23 cellular contexts compared by ENCODE assay signal in the genomic region with DNA sequence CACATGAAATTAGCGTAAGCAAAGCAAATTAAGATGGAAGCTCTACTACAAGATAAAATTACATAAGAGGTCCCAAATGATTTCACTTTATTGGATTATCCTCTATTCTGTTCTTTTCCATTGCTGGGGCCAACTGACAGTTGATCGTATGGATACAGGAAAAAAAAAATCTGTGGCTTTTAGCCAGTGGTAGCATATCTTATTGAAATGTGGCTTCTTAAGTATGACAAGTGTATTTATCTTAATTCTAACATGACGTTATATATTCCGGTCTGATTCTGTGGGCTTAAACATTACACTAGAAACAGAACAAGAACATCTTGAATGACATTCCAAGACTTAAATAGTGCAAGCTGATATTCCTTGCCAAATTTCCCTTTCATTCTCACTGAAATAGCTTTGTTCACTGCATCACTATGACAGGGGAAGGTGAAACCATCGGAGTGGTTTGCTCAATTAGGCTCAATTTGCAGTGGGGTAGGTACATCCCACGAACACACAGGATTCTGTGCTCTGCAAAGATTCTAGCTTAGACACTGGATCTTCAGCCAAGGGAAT.
"Had no signal": no experiment of that assay in that cellular context is flagged by ENCODE, and none has a peak within 500 bp of the region (broad histone marks: within the 10 kb centered on the region; RNA-seq: fewer than 3 reads in every experiment).

No MANE protein-coding gene starts in this region.

- H3K4me1 ChIP-seq: gastrocnemius medialis, pancreas, psoas muscle, right atrium auricular region, stomach, testis, vagina had no signal

- DNase-seq: activated CD4-positive, alpha-beta T cell treated with anti-CD3 and anti-CD28 coated beads, Interleukin-2, amount 50 U/mL, for 4 hours; activated CD8-positive, alpha-beta memory T cell treated with anti-CD3 and anti-CD28 coated beads for 24 hours; activated CD8-positive, alpha-beta memory T cell treated with anti-CD3 and anti-CD28 coated beads, Interleukin-2, amount 50 U/mL, for 4 hours; activated T-cell treated with anti-CD3 and anti-CD28 coated beads, Interleukin-2, amount 50 U/mL, for 24 hours; cerebellar nuclear complex; gastrocnemius medialis; hypothalamus; left ventricle myocardium superior; pancreas; psoas muscle; stimulated activated CD4-positive, alpha-beta T cell treated with anti-CD3 and anti-CD28 coated beads, Interleukin-1b, Interleukin-23, amount 100 ng/mL, for 48 hours; stomach; T1000; testis had no signal

- H3K4me3 ChIP-seq: coronary artery, gastrocnemius medialis, pancreas, psoas muscle, right atrium auricular region, stomach, testis, vagina had no signal

- H3K9me3 ChIP-seq: gastrocnemius medialis, neutrophil, pancreas, psoas muscle, right atrium auricular region, stomach, testis, vagina had no signal

- H3K27ac ChIP-seq: coronary artery, gastrocnemius medialis, neutrophil, pancreas, psoas muscle, right atrium auricular region, stomach, testis, vagina had no signal

- ATAC-seq: activated naive CD4-positive, alpha-beta T cell treated with anti-CD3 and anti-CD28 coated beads, Interleukin-2, amount 50 U/mL, for 72 hours; activated T-helper 17 cell treated with anti-CD3 and anti-CD28 coated beads, Interleukin-2, amount 50 U/mL, for 72 hours; gastrocnemius medialis; left ventricle myocardium superior; natural killer cell treated with Interleukin-12 subunit alpha and Interleukin-12 subunit beta and Interleukin-15 and Interleukin-18, amount 100 ng/mL, for 72 hours; pancreas; psoas muscle; stimulated activated effector memory CD8-positive, alpha-beta T cell treated with anti-CD3 and anti-CD28 coated beads, Interleukin-12 subunit alpha, Interleukin-12 subunit beta, amount 100 ng/mL, for 72 hours; WTC11 had no signal

- H3K27me3 ChIP-seq: gastrocnemius medialis, neutrophil, pancreas, right atrium auricular region, stomach, testis, vagina had no signal

- H3K36me3 ChIP-seq: gastrocnemius medialis, pancreas, right atrium auricular region, stomach, vagina had no signal
